ENCODE assay signal across 8 cellular contexts in the genomic region with DNA sequence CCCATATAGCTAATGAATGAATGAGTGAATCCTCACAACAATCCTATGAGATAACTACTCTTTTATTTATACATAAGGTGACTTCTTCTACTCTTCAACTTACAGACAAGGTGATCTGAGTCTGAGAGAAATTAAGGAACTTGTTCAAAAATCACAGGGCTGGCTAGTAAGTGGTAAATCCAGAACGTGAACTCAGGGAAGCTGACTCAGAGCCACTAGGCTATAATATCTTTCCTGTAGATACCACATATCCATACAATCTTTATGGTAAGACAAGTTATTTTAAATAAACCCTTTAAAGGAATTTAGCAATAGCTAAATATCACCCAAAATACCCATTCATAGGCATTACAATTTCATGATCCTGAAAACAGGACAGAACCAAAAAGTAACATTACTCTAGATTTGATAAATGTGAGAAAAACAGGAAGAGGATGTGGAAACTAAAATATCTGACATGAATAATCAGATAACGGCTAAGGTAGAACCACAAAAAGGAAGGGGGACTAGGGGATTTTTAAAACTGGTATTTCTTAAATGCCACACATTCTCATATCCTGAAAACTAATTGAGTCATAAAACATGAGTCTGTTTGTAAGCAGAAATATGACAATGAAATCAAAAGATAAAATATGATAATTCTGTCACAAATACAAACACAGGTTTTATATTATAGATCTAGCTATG.
A peak's percentile ranks its signal among the peaks of the same experiment; 100 is the strongest.
DNase-seq lines count a peak whose midpoint lies in the region; ATAC-seq and TF ChIP-seq lines count a peak whose summit lies in the region.
"Not testable (repeated sequence)": the region's sequence is repeated elsewhere in the genome, so short reads cannot be mapped to it uniquely, and the experiment has no call there.

No MANE protein-coding gene starts in this region.

- not testable (repeated sequence) for H3K4me3 ChIP-seq in brain microvascular endothelial cell (ENCODE audit: low read depth, low read length); mucosa of descending colon

- not testable (repeated sequence) for H3K36me3 ChIP-seq in brain microvascular endothelial cell (replicated peaks); mucosa of descending colon (ENCODE audit: low read depth)

- not testable (repeated sequence) for H3K27me3 Mint-ChIP-seq in activated B cell treated with CpG ODN at 0.5 μM for 24 hours

- peak overlapping the region; percentile 96 for H3K27ac Mint-ChIP-seq in activated B cell treated with CpG ODN at 0.5 μM for 24 hours

- H3K9me3 ChIP-seq in mucosa of descending colon, result not testable (repeated sequence)

- H3K27me3 ChIP-seq in brain microvascular endothelial cell (replicated peaks), result not testable (repeated sequence)

- H3K9me3 Mint-ChIP-seq in activated B cell treated with CpG ODN at 0.5 μM for 24 hours, result not testable (repeated sequence)

- H3K4me1 Mint-ChIP-seq in activated B cell treated with CpG ODN at 0.5 μM for 24 hours, result peaks cover 18% of the 10 kb centered on the region

- not testable (repeated sequence) for H3K4me1 ChIP-seq in mucosa of descending colon (ENCODE audit: low read depth)

- H3K36me3 Mint-ChIP-seq in activated B cell treated with CpG ODN at 0.5 μM for 24 hours (ENCODE audit: low read depth), result not testable (repeated sequence)

- DNase-seq in CD1c-positive myeloid dendritic cell (ENCODE audit: extremely low spot score), result peak; percentile 65
- peak; percentile 43 for DNase-seq in M059J (ENCODE audit: low read depth)
- not testable (repeated sequence) for DNase-seq in activated B cell treated with CpG ODN at 0.5 μM for 24 hours, brain microvascular endothelial cell, mucosa of descending colon

- ATAC-seq in GM18870 (IDR thresholded peaks at IDR 0.05; ENCODE audit: unreplicated experiment), result peak; percentile 79
- ATAC-seq in GM21825 (IDR thresholded peaks at IDR 0.05; ENCODE audit: unreplicated experiment), result peak; percentile 76
- peak; percentile 74 for ATAC-seq in HG03159 (IDR thresholded peaks at IDR 0.05; ENCODE audit: unreplicated experiment)
- ATAC-seq in activated B cell treated with CpG ODN at 0.5 μM for 24 hours (ENCODE audit: low read depth), result peak; percentile 85
- peak; percentile 35 for ATAC-seq in mucosa of descending colon

- CTCF ChIA-PET in activated B cell treated with CpG ODN at 0.5 μM for 24 hours (lab: Charles Lee), result not testable (repeated sequence)

- peak overlapping the region; percentile 81 for H3K27ac ChIP-seq in brain microvascular endothelial cell

- POLR2A ChIA-PET in activated B cell treated with CpG ODN at 0.5 μM for 24 hours (lab: Charles Lee), result not testable (repeated sequence)

- peak overlapping the region; percentile 67 for H3K4me3 Mint-ChIP-seq in activated B cell treated with CpG ODN at 0.5 μM for 24 hours

- TF ChIP-seq CTCF in activated B cell treated with CpG ODN at 0.5 μM for 24 hours (IDR thresholded peaks at IDR 0.05); brain microvascular endothelial cell (IDR thresholded peaks at IDR 0.05; ENCODE audit: low read depth, low read length, missing control alignments); mucosa of descending colon (IDR thresholded peaks at IDR 0.05): not testable (repeated sequence)

- in situ Hi-C loops in brain microvascular endothelial cell (cut with HindIII; ENCODE audit: low pct_ligation_motif_present, low sequenced_read_pairs), result not testable (repeated sequence)

- intact Hi-C loops in activated B cell treated with CpG ODN at 0.5 μM for 24 hours (cut with micrococcal nuclease); mucosa of descending colon (cut with DNase I, micrococcal nuclease): not testable (repeated sequence)

Comparison
In these comparisons a context has a peak if more than half of its experiments do, and no peak if none do; other contexts are left out.
1. ATAC-seq: peak in every context shown above with its lines; median percentile 85 in activated B cell treated with CpG ODN at 0.5 μM for 24 hours; 79 in GM18870; 76 in GM21825; 74 in HG03159; 35 in mucosa of descending colon.